8 cellular contexts compared by ENCODE assay signal in genomic region chr3:14403636-14404395, GRCh38. TPM values are rescaled to one million over a fixed set of nuclear protein-coding genes. Genes with fewer than 3 reads are reported as not detected.
DNase-seq lines count a peak whose midpoint lies in the region; ATAC-seq and TF ChIP-seq lines count a peak whose summit lies in the region.

No MANE protein-coding gene starts in this region.

- no peak overlapping the region for H2BK5ac ChIP-seq in neuronal stem cell (ENCODE audit: low read length)

- H3K18ac ChIP-seq in neuronal stem cell (ENCODE audit: low read length): peak overlapping the region; percentile 18

- no peak overlapping the region for H2BK12ac ChIP-seq in neuronal stem cell (ENCODE audit: low read length)

- H3K9ac ChIP-seq in SU-DHL-6 (ENCODE audit: low read length) (peak overlapping the region; percentile 80), neuronal stem cell (ENCODE audit: low read depth, low read length, poor library complexity) (peak overlapping the region; percentile 95)

- H3K9me3 ChIP-seq in HAP-1: no peaks in the 10 kb centered on the region
- no peaks in the 10 kb centered on the region for H3K9me3 ChIP-seq in SU-DHL-6 (ENCODE audit: insufficient read depth, low read length)
- H3K9me3 ChIP-seq in neuronal stem cell (replicated peaks in 1 of 2; ENCODE audit: control insufficient read depth in 2 of 2, insufficient read depth in 1 of 2, low read depth in 1 of 2, low read length in 2 of 2): no peaks in the 10 kb centered on the region

- no peak overlapping the region for H2BK15ac ChIP-seq in neuronal stem cell (ENCODE audit: low read length)

- no peaks in the 10 kb centered on the region for H3K27me3 ChIP-seq in HAP-1 (ENCODE audit: low read depth)
- H3K27me3 ChIP-seq in SU-DHL-6 (ENCODE audit: low read length): no peaks in the 10 kb centered on the region
- peaks cover 0 to 18% (median 0%) of the 10 kb centered on the region in 3 experiments for H3K27me3 ChIP-seq in neuronal stem cell (ENCODE audit: control insufficient read depth in 3 of 3, insufficient read depth in 3 of 3, low read depth in 1 of 3, low read length in 3 of 3)

- in situ Hi-C loops in HAP-1 (cut with MboI; ENCODE audit: low sequenced_read_pairs): no loop called here

- H3F3A ChIP-seq in SU-DHL-6 (ENCODE audit: insufficient read depth): peaks cover 29% of the 10 kb centered on the region

- peaks cover 61% of the 10 kb centered on the region for H3K79me2 ChIP-seq in SU-DHL-6 (ENCODE audit: insufficient read depth, low read length)

- H4K91ac ChIP-seq in neuronal stem cell (ENCODE audit: low read depth, low read length, poor library complexity): no peak overlapping the region

- no peaks in the 10 kb centered on the region for H3K9me2 ChIP-seq in SU-DHL-6 (replicated peaks; ENCODE audit: insufficient read depth, low read length)

- H3K4me2 ChIP-seq in SU-DHL-6 (ENCODE audit: low read depth, low read length, poor library complexity, severe bottlenecking) (peak overlapping the region; percentile 87), neuronal stem cell (ENCODE audit: insufficient read depth, low read length, poor library complexity, severe bottlenecking) (peak overlapping the region; percentile 89)

- DNase-seq in AG10803 (ENCODE audit: low read depth): no peak
- peak in 1 of 2 experiments; percentile 47 for DNase-seq in HAP-1 (ENCODE audit: low spot score in 2 of 2)
- no peak for DNase-seq in fibroblast of mammary gland (ENCODE audit: low read depth)
- no peak for DNase-seq in neuronal stem cell (ENCODE audit: low spot score)
- DNase-seq in stimulated activated CD4-positive, alpha-beta T cell treated with anti-CD3 and anti-CD28 coated beads, Interleukin-4, amount 100 ng/mL, for 1 hour: no peak

- no peaks in the 10 kb centered on the region for H3K36me3 ChIP-seq in HAP-1 (replicated peaks)
- no peaks in the 10 kb centered on the region for H3K36me3 ChIP-seq in SU-DHL-6 (ENCODE audit: low read length)
- H3K36me3 ChIP-seq in neuronal stem cell (replicated peaks in 1 of 2; ENCODE audit: control insufficient read depth in 2 of 2, insufficient read depth in 2 of 2, low read length in 2 of 2): no peaks in the 10 kb centered on the region

- H4K8ac ChIP-seq in neuronal stem cell (ENCODE audit: low read depth, low read length): no peak overlapping the region

- H4K20me1 ChIP-seq in SU-DHL-6 (ENCODE audit: low read depth, low read length): no peaks in the 10 kb centered on the region

- H3K23ac ChIP-seq in neuronal stem cell (ENCODE audit: low read depth, low read length, poor library complexity): peak overlapping the region; percentile 27

- peak overlapping the region; percentile 42 for H3K14ac ChIP-seq in neuronal stem cell (ENCODE audit: low read length)

- peak overlapping the region; percentile 88 for H3K27ac ChIP-seq in SU-DHL-6 (ENCODE audit: low read depth, low read length)
- no peak overlapping the region for H3K27ac ChIP-seq in neuronal stem cell (replicated peaks; ENCODE audit: low read length)

- no peak overlapping the region for H3K4ac ChIP-seq in neuronal stem cell (ENCODE audit: low read length)

- H3K4me1 ChIP-seq in HAP-1 (peaks cover 9% of the 10 kb centered on the region), neuronal stem cell (ENCODE audit: control insufficient read depth in 2 of 2, insufficient read depth in 1 of 2, low read depth in 1 of 2, low read length in 2 of 2) (peaks cover 11 to 18% of the 10 kb centered on the region in 2 donors)

- H2AK5ac ChIP-seq in neuronal stem cell (ENCODE audit: low read depth, low read length): peak overlapping the region; percentile 53

- no peak overlapping the region for H2BK120ac ChIP-seq in neuronal stem cell (ENCODE audit: low read depth, low read length)

- H2AFZ ChIP-seq in SU-DHL-6 (ENCODE audit: low read depth, low read length, severe bottlenecking) (no peak overlapping the region), neuronal stem cell (ENCODE audit: low read length) (peak overlapping the region; percentile 99)

- ATAC-seq in HG02884 (IDR thresholded peaks at IDR 0.05; ENCODE audit: unreplicated experiment): no peak
- ATAC-seq in GM21786 (IDR thresholded peaks at IDR 0.05; ENCODE audit: unreplicated experiment): no peak

- WGBS in neuronal stem cell (ENCODE audit: extremely low coverage in 2 of 2, insufficient read length in 2 of 2, insufficient replicate concordance in 1 of 2), 2 donors: no CpG with 5 or more reads among the region's 13 CpGs

- H3K79me1 ChIP-seq in neuronal stem cell (ENCODE audit: low read depth, low read length): peaks cover 15% of the 10 kb centered on the region

- TF ChIP-seq CTCF in AG10803 (conservative IDR thresholded peaks at IDR 0.05; ENCODE audit: low read length) (no peak), SU-DHL-6 (IDR thresholded peaks at IDR 0.05; ENCODE audit: insufficient read depth, low read length, poor library complexity, severe bottlenecking) (no peak), fibroblast of mammary gland (conservative IDR thresholded peaks at IDR 0.05; ENCODE audit: control insufficient read depth, insufficient read depth, low read depth, low read length) (no peak)

- H3K4me3 ChIP-seq in AG10803 (ENCODE audit: low read length): peak overlapping the region; percentile 94
- peak overlapping the region; percentile 63 for H3K4me3 ChIP-seq in HAP-1
- peak overlapping the region; percentile 74 for H3K4me3 ChIP-seq in SU-DHL-6 (ENCODE audit: insufficient read depth, low read length, poor library complexity, severe bottlenecking)
- peak overlapping the region; percentile 86 for H3K4me3 ChIP-seq in fibroblast of mammary gland (ENCODE audit: control insufficient read depth, low read depth, low read length)
- peak overlapping the region; percentile 89 to 93 for H3K4me3 ChIP-seq in neuronal stem cell (ENCODE audit: low read length in 2 of 2)

RNA-seq across cellular contexts. Expression of gene SLC6A6, which starts 1.4 kb away (rescaled TPM):
- 27.6 TPM for polyA plus RNA-seq in neuronal stem cell (2013, experiment 1 of 2)
- polyA plus RNA-seq in neuronal stem cell (2013, experiment 2 of 2): 30.3 TPM
